ENCODE assay signal across 19 cellular contexts in the genomic region with DNA sequence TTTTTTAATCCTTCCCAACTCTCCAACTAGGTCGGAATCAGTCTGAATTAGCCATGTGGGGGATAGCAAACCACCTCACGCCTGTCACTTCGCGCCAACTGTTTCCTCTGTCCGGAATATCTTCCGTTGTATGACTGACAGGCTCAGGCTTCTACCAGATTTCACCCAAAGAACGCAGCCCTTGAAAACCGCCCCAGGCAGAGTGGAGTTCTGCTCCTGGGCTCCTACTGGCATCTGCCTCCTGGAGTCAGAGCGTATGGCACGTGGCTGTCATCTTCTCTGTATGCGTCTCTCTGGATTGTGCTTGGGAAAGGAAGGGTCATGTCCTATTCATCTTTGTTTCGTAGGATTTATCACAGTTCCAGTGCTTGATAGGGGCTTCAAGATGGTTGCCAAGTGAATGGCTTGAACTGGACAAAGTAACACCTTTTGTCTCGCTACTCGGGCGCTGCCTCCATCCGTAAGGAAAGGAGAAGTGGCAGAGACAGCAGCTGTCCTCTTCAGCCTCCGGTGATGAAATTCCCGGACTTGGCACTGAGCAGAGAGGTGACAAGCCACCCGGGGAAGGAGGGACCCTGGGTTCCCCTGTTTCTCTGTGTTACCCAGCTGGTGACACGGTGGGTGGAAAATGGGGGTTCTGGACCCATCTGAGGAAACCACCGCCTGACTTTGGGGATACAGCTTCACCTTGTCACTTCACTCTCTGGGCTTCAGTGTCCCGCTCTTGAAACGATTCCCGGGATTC. TPM values are rescaled to one million over a fixed set of nuclear protein-coding genes. Genes with fewer than 3 reads are reported as not detected.
DNase-seq lines count a peak whose midpoint lies in the region; ATAC-seq and TF ChIP-seq lines count a peak whose summit lies in the region.
"Had no signal": no experiment of that assay in that cellular context is flagged by ENCODE, and none has a peak within 500 bp of the region (broad histone marks: within the 10 kb centered on the region; RNA-seq: fewer than 3 reads in every experiment).

No MANE protein-coding gene starts in this region.

- H3K4me3 ChIP-seq in brain microvascular endothelial cell (ENCODE audit: low read depth, low read length): no peak overlapping the region
- H3K4me3 ChIP-seq: GM23338, heart right ventricle, PC-9 had no signal

- H3K4me1 Mint-ChIP-seq in nephron progenitor cell (peaks cover 15% of the 10 kb centered on the region), T-cell (peaks cover 4 to 6% (median 6%) of the 10 kb centered on the region in 3 donors)
- H3K4me1 Mint-ChIP-seq: GM23338 had no signal

- TF ChIP-seq CTCF in nephron progenitor cell (IDR thresholded peaks at IDR 0.05) (no peak), brain microvascular endothelial cell (IDR thresholded peaks at IDR 0.05; ENCODE audit: low read depth, low read length, missing control alignments) (no peak)

- POLR2A ChIA-PET in T-cell (lab: Charles Lee): no interaction called here

- H3K27me3 ChIP-seq in brain microvascular endothelial cell (replicated peaks): no peaks in the 10 kb centered on the region
- H3K27me3 ChIP-seq: heart right ventricle had no signal

- H3K36me3 Mint-ChIP-seq in nephron progenitor cell (ENCODE audit: low read depth) (no peaks in the 10 kb centered on the region), T-cell (peaks cover 16% of the 10 kb centered on the region)

- CTCF ChIA-PET in T-cell (lab: Charles Lee): no interaction called here

- peaks cover 3% of the 10 kb centered on the region for H3K27me3 Mint-ChIP-seq in nephron progenitor cell (ENCODE audit: low read depth, poor library complexity)
- no peaks in the 10 kb centered on the region for H3K27me3 Mint-ChIP-seq in T-cell
- H3K27me3 Mint-ChIP-seq: activated naive CD4-positive, alpha-beta T cell treated with anti-CD3 and anti-CD28 coated beads, Interleukin-2, amount 50 U/mL, for 24 hours had no signal

- H3K9me3 Mint-ChIP-seq in nephron progenitor cell: no peaks in the 10 kb centered on the region
- no peaks in the 10 kb centered on the region for H3K9me3 Mint-ChIP-seq in T-cell
- H3K9me3 Mint-ChIP-seq: activated naive CD4-positive, alpha-beta T cell treated with anti-CD3 and anti-CD28 coated beads, Interleukin-2, amount 50 U/mL, for 24 hours; activated T-cell treated with anti-CD3 and anti-CD28 coated beads, Interleukin-2, amount 50 U/mL, for 4 hours; GM23338; stimulated activated naive B cell treated with anti-CD40 and anti-IgM and Interleukin-4, amounts not matched to agents 10 μg/mL and 1 μg/mL and 100 μg/mL, for 72 hours had no signal

- ATAC-seq in T-cell (replicated peaks in 1 of 4): no peak
- ATAC-seq: activated CD8-positive, alpha-beta T cell treated with anti-CD3 and anti-CD28 coated beads, Interleukin-2, amount 10 ng/mL, durations not matched to agents 7 days and 5 days; activated T-cell treated with anti-CD3 and anti-CD28 coated beads, Interleukin-2, amount 50 U/mL, for 4 hours; GM23338; heart right ventricle; stimulated activated naive B cell treated with anti-CD40 and anti-IgM and Interleukin-4, amounts not matched to agents 10 μg/mL and 1 μg/mL and 100 μg/mL, for 72 hours had no signal

- in situ Hi-C loops in brain microvascular endothelial cell (cut with HindIII; ENCODE audit: low pct_ligation_motif_present, low sequenced_read_pairs): no loop called here

- H3K27ac Mint-ChIP-seq in nephron progenitor cell (peak overlapping the region; percentile 44), T-cell (peak overlapping the region in 1 of 2 donors; percentile 22)
- H3K27ac Mint-ChIP-seq: activated CD8-positive, alpha-beta T cell treated with anti-CD3 and anti-CD28 coated beads, Interleukin-2, amount 10 ng/mL, durations not matched to agents 7 days and 5 days; activated naive CD4-positive, alpha-beta T cell treated with anti-CD3 and anti-CD28 coated beads, Interleukin-2, amount 50 U/mL, for 24 hours; GM23338; stimulated activated naive B cell treated with anti-CD40 and anti-IgM and Interleukin-4, amounts not matched to agents 10 μg/mL and 1 μg/mL and 100 μg/mL, for 72 hours had no signal

- H3K4me3 Mint-ChIP-seq in nephron progenitor cell (no peak overlapping the region), T-cell (no peak overlapping the region)
- H3K4me3 Mint-ChIP-seq: activated CD8-positive, alpha-beta T cell treated with anti-CD3 and anti-CD28 coated beads, Interleukin-2, amount 10 ng/mL, durations not matched to agents 7 days and 5 days; activated naive CD4-positive, alpha-beta T cell treated with anti-CD3 and anti-CD28 coated beads, Interleukin-2, amount 50 U/mL, for 24 hours; activated T-cell treated with anti-CD3 and anti-CD28 coated beads, Interleukin-2, amount 50 U/mL, for 4 hours; GM23338; stimulated activated naive B cell treated with anti-CD40 and anti-IgM and Interleukin-4, amounts not matched to agents 10 μg/mL and 1 μg/mL and 100 μg/mL, for 72 hours had no signal

- no peak overlapping the region for H3K27ac ChIP-seq in brain microvascular endothelial cell
- H3K27ac ChIP-seq: PC-9 had no signal

- no peaks in the 10 kb centered on the region for H3K36me3 ChIP-seq in brain microvascular endothelial cell (replicated peaks)

- DNase-seq in Ammon's horn (ENCODE audit: low spot score) (peak; percentile 14), CD1c-positive myeloid dendritic cell (ENCODE audit: extremely low spot score) (peak; percentile 41), NCI-H524 treated with DMSO at 0.1 percent for 48 hours (lab: John Stamatoyannopoulos, UW) (peak; percentile 85), nephron progenitor cell (no peak), brain microvascular endothelial cell (no peak), T-cell (no peak), activated T-cell treated with anti-CD3 and anti-CD28 coated beads for 4 hours (no peak)
- DNase-seq: activated CD8-positive, alpha-beta T cell treated with anti-CD3 and anti-CD28 coated beads, Interleukin-2, amount 10 ng/mL, durations not matched to agents 7 days and 5 days; activated T-cell treated with anti-CD3 and anti-CD28 coated beads, Interleukin-2, amount 50 U/mL, for 4 hours; Caco-2; heart right ventricle; NCI-H1436; NCI-H510A; occipital lobe; PC-9; SK-N-SH; stimulated activated naive B cell treated with anti-CD40 and anti-IgM and Interleukin-4, amounts not matched to agents 10 μg/mL and 1 μg/mL and 100 μg/mL, for 72 hours had no signal

RNA-seq across cellular contexts. Expression of a gene that starts 13.8 kb away (rescaled TPM):
- total RNA-seq in T-cell: 10 to 100 TPM in 4 of 5 donors, 1 to 10 TPM in 1; 9.2 to 19.7 (median 17.2) TPM

RNA-seq across cellular contexts. Expression of a gene that starts 30.0 kb away (rescaled TPM):
- 10 to 100 TPM; 33.5 to 43.9 (median 38.7) TPM for total RNA-seq in T-cell

Comparison
In these comparisons a context has a peak if more than half of its experiments do, and no peak if none do; other contexts are left out.
1. DNase-seq: peak in Ammon's horn (single experiment), CD1c-positive myeloid dendritic cell (single experiment) and NCI-H524 treated with DMSO at 0.1 percent for 48 hours (single experiment); none in nephron progenitor cell (single experiment), brain microvascular endothelial cell (single experiment), T-cell (0 of 34) and activated T-cell treated with anti-CD3 and anti-CD28 coated beads for 4 hours (single experiment).